18 cellular contexts compared by ENCODE assay signal in the genomic region with DNA sequence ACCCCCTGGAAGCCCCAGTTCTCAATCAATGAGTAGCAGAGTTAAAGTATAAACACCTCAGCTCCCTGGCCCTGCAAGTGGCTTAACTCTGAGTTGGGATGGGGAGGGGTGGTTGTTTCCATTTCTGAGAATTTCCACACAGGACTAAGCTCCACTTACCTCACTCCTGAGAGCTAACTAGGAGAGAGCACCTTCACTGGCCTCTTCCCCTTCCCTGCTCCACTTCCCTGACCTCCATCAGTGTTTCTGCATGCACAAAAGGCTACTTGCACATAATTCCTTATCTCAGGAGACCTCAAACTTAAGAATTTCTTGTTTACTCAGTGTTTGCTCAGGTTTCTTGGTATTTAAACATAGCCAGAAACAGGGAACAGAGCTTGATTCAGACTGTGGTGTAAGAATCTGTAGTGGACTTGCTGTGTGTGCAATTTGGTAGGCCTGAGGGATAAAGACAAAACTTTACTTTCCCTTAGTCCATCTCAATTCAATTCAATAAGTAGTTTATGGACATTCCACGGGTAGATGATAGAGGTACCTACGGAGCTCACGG.
A peak's percentile ranks its signal among the peaks of the same experiment; 100 is the strongest.
DNase-seq lines count a peak whose midpoint lies in the region; ATAC-seq and TF ChIP-seq lines count a peak whose summit lies in the region.
"Had no signal": no experiment of that assay in that cellular context is flagged by ENCODE, and none has a peak within 500 bp of the region (broad histone marks: within the 10 kb centered on the region; RNA-seq: fewer than 3 reads in every experiment).

No MANE protein-coding gene starts in this region.

- peak overlapping the region in 1 of 2 donors; percentile 11 for H3K27ac ChIP-seq in left lung
- no peak overlapping the region for H3K27ac ChIP-seq in trophoblast cell (ENCODE audit: low read depth, low read length)

- no CpG with 5 or more reads among the region's 3 CpGs for WGBS in trophoblast cell (ENCODE audit: extremely low coverage, insufficient coverage, insufficient read length)

- H3K27me3 Mint-ChIP-seq in WTC11 (ENCODE audit: low read depth) = no peaks in the 10 kb centered on the region
- H3K27me3 Mint-ChIP-seq in natural killer cell (ENCODE audit: low read depth in 2 of 2) = no peaks in the 10 kb centered on the region
- H3K27me3 Mint-ChIP-seq: CD8-positive, alpha-beta memory T cell had no signal

- no peak for TF ChIP-seq CTCF in WTC11 (IDR thresholded peaks at IDR 0.05)
- TF ChIP-seq CTCF in left lung (IDR thresholded peaks at IDR 0.05) = no peak
- no peak for TF ChIP-seq CTCF in natural killer cell (IDR thresholded peaks at IDR 0.05)

- no peak overlapping the region for H3K9ac ChIP-seq in trophoblast cell (ENCODE audit: low read length)

- POLR2A ChIA-PET in WTC11 (lab: Charles Lee) = no interaction called here

- H3K4me3 Mint-ChIP-seq in WTC11 (no peak overlapping the region), natural killer cell (no peak overlapping the region)
- H3K4me3 Mint-ChIP-seq: CD4-positive, CD25-positive, alpha-beta regulatory T cell; CD8-positive, alpha-beta memory T cell had no signal

- DNase-seq in WTC11 (ENCODE audit: low spot score) = no peak
- peak; percentile 15 for DNase-seq in astrocyte of the hippocampus (ENCODE audit: low read depth, low spot score)
- no peak for DNase-seq in left lung
- DNase-seq in natural killer cell = no peak
- DNase-seq in HuH-7.5 (ENCODE audit: low spot score) = no peak
- no peak for DNase-seq in trophoblast cell
- DNase-seq in mucosa of gallbladder (ENCODE audit: low spot score) = no peak
- DNase-seq: ACHN; BE2C; C1 segment of cervical spinal cord; CD4-positive, CD25-positive, alpha-beta regulatory T cell; CD8-positive, alpha-beta memory T cell; COR-L47; DMS 273 treated with DMSO at 0.1 percent for 48 hours; DND-41; EL had no signal

- peaks cover 0 to 8% of the 10 kb centered on the region in 2 donors for H3K9me3 ChIP-seq in left lung
- peaks cover 1% of the 10 kb centered on the region for H3K9me3 ChIP-seq in trophoblast cell (ENCODE audit: insufficient read depth, low read depth, low read length)
- H3K9me3 ChIP-seq: BE2C, HAP-1 had no signal

- H4K91ac ChIP-seq in trophoblast cell (ENCODE audit: low read depth, low read length) = no peak overlapping the region

- intact Hi-C loops in left lung (cut with DNase I) (no loop called here), natural killer cell (cut with micrococcal nuclease) (no loop called here)

- H2BK5ac ChIP-seq in trophoblast cell (ENCODE audit: low read depth, low read length, poor library complexity) = no peak overlapping the region

- peaks cover 30% of the 10 kb centered on the region for H3K9me3 Mint-ChIP-seq in WTC11
- H3K9me3 Mint-ChIP-seq in natural killer cell = peaks cover 8% of the 10 kb centered on the region in 2 donors

- no peaks in the 10 kb centered on the region for H3K36me3 Mint-ChIP-seq in WTC11
- H3K36me3 Mint-ChIP-seq in natural killer cell = no peaks in the 10 kb centered on the region
- H3K36me3 Mint-ChIP-seq: CD4-positive, CD25-positive, alpha-beta regulatory T cell; CD8-positive, alpha-beta memory T cell had no signal

- H2AK5ac ChIP-seq in trophoblast cell (ENCODE audit: low read length) = no peak overlapping the region

- H3K4me2 ChIP-seq in trophoblast cell (ENCODE audit: low read length) = no peak overlapping the region

- no peak overlapping the region for H3K23ac ChIP-seq in trophoblast cell (ENCODE audit: low read length)

- no peak overlapping the region for H2BK120ac ChIP-seq in trophoblast cell (ENCODE audit: insufficient read depth, low read length, poor library complexity)

- no peak overlapping the region for H4K8ac ChIP-seq in trophoblast cell (ENCODE audit: low read depth, low read length)

- peaks cover 9% of the 10 kb centered on the region for H3K4me1 Mint-ChIP-seq in WTC11
- H3K4me1 Mint-ChIP-seq in natural killer cell = no peaks in the 10 kb centered on the region
- H3K4me1 Mint-ChIP-seq: CD4-positive, CD25-positive, alpha-beta regulatory T cell; CD8-positive, alpha-beta memory T cell had no signal

- no peak overlapping the region for H2AFZ ChIP-seq in trophoblast cell (ENCODE audit: insufficient read depth, low read length, poor library complexity)

- H3K79me1 ChIP-seq in trophoblast cell (ENCODE audit: low read length) = no peaks in the 10 kb centered on the region

- H3K14ac ChIP-seq in trophoblast cell (ENCODE audit: low read length) = no peak overlapping the region

- H3K4ac ChIP-seq in trophoblast cell (ENCODE audit: low read depth, low read length) = no peak overlapping the region

- CTCF ChIA-PET in WTC11 (lab: Charles Lee) = no interaction called here

- no peaks in the 10 kb centered on the region for H3K79me2 ChIP-seq in trophoblast cell (ENCODE audit: control insufficient read depth, insufficient read depth, low read length, poor library complexity)

- H3K27ac Mint-ChIP-seq in WTC11 (0 out of 2 replicates have a peak overlapping the region, but pooled peaks have one; percentile 18), natural killer cell (no peak overlapping the region)
- H3K27ac Mint-ChIP-seq: CD4-positive, CD25-positive, alpha-beta regulatory T cell; CD8-positive, alpha-beta memory T cell had no signal

- H3K4me1 ChIP-seq in left lung = peaks cover 0 to 3% of the 10 kb centered on the region in 2 donors
- no peaks in the 10 kb centered on the region for H3K4me1 ChIP-seq in trophoblast cell (ENCODE audit: control insufficient read depth in 1 of 2, insufficient read depth in 2 of 2, low read length in 2 of 2)
- H3K4me1 ChIP-seq: BE2C, HAP-1 had no signal

- ATAC-seq in WTC11 (no peak), left lung (peak; percentile 69), natural killer cell (no peak)
- ATAC-seq: GM12878 had no signal

- H3K4me3 ChIP-seq in left lung (no peak overlapping the region), trophoblast cell (ENCODE audit: low read depth, low read length) (no peak overlapping the region)
- H3K4me3 ChIP-seq: GM12878, HAP-1 had no signal

- H3K27me3 ChIP-seq in left lung (no peaks in the 10 kb centered on the region), trophoblast cell (ENCODE audit: insufficient read depth, low read length) (no peaks in the 10 kb centered on the region)
- H3K27me3 ChIP-seq: BE2C had no signal

- H4K12ac ChIP-seq in trophoblast cell (ENCODE audit: low read depth, low read length) = no peak overlapping the region

- H3K36me3 ChIP-seq in left lung (no peaks in the 10 kb centered on the region), trophoblast cell (ENCODE audit: control insufficient read depth in 1 of 2, insufficient read depth in 2 of 2, low read length in 2 of 2) (no peaks in the 10 kb centered on the region)
- H3K36me3 ChIP-seq: BE2C, HAP-1 had no signal

- H3K18ac ChIP-seq in trophoblast cell (ENCODE audit: low read length) = no peak overlapping the region

- no peak overlapping the region for H2BK12ac ChIP-seq in trophoblast cell (ENCODE audit: low read length)

TF ChIP-seq in WTC11, 78 proteins besides CTCF, POLR2A, EP300 and RAD21 (continues in another document):
- TF ChIP-seq, protein P1, sequence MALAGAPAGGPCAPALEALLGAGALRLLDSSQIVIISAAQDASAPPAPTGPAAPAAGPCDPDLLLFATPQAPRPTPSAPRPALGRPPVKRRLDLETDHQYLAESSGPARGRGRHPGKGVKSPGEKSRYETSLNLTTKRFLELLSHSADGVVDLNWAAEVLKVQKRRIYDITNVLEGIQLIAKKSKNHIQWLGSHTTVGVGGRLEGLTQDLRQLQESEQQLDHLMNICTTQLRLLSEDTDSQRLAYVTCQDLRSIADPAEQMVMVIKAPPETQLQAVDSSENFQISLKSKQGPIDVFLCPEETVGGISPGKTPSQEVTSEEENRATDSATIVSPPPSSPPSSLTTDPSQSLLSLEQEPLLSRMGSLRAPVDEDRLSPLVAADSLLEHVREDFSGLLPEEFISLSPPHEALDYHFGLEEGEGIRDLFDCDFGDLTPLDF (CRISPR knock-in tag; IDR thresholded peaks at IDR 0.05) = no peak
- TF ChIP-seq ZBTB21 (CRISPR knock-in tag; IDR thresholded peaks at IDR 0.05; ENCODE audit: borderline replicate concordance) (no peak), NR3C1 (CRISPR knock-in tag; conservative IDR thresholded peaks at IDR 0.05; ENCODE audit: low read depth) (no peak), MXD4 (CRISPR knock-in tag; IDR thresholded peaks at IDR 0.05; ENCODE audit: borderline replicate concordance) (no peak), IRF2 (CRISPR knock-in tag; IDR thresholded peaks at IDR 0.05; ENCODE audit: borderline replicate concordance, low read depth) (no peak), ZNF416 (CRISPR knock-in tag; IDR thresholded peaks at IDR 0.05) (no peak)
- TF ChIP-seq, protein P2, sequence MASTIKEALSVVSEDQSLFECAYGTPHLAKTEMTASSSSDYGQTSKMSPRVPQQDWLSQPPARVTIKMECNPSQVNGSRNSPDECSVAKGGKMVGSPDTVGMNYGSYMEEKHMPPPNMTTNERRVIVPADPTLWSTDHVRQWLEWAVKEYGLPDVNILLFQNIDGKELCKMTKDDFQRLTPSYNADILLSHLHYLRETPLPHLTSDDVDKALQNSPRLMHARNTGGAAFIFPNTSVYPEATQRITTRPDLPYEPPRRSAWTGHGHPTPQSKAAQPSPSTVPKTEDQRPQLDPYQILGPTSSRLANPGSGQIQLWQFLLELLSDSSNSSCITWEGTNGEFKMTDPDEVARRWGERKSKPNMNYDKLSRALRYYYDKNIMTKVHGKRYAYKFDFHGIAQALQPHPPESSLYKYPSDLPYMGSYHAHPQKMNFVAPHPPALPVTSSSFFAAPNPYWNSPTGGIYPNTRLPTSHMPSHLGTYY (CRISPR knock-in tag; IDR thresholded peaks at IDR 0.05) = no peak
- TF ChIP-seq, protein P3, sequence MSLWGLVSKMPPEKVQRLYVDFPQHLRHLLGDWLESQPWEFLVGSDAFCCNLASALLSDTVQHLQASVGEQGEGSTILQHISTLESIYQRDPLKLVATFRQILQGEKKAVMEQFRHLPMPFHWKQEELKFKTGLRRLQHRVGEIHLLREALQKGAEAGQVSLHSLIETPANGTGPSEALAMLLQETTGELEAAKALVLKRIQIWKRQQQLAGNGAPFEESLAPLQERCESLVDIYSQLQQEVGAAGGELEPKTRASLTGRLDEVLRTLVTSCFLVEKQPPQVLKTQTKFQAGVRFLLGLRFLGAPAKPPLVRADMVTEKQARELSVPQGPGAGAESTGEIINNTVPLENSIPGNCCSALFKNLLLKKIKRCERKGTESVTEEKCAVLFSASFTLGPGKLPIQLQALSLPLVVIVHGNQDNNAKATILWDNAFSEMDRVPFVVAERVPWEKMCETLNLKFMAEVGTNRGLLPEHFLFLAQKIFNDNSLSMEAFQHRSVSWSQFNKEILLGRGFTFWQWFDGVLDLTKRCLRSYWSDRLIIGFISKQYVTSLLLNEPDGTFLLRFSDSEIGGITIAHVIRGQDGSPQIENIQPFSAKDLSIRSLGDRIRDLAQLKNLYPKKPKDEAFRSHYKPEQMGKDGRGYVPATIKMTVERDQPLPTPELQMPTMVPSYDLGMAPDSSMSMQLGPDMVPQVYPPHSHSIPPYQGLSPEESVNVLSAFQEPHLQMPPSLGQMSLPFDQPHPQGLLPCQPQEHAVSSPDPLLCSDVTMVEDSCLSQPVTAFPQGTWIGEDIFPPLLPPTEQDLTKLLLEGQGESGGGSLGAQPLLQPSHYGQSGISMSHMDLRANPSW (CRISPR knock-in tag; conservative IDR thresholded peaks at IDR 0.05; ENCODE audit: low read depth) = no peak
